In genomic region chr2:218567797-218568189, GRCh38 we compare ENCODE assay signal across 8 cellular contexts. TPM values are rescaled to one million over a fixed set of nuclear protein-coding genes. Genes with fewer than 3 reads are reported as not detected.
DNase-seq lines count a peak whose midpoint lies in the region; ATAC-seq, FAIRE-seq and TF ChIP-seq lines count a peak whose summit lies in the region.

No MANE protein-coding gene starts in this region.

- H3K79me2 ChIP-seq in SU-DHL-6 (ENCODE audit: insufficient read depth, low read length), result peaks cover 89% of the 10 kb centered on the region
- peaks cover 83% of the 10 kb centered on the region for H3K79me2 ChIP-seq in neural cell (replicated peaks; ENCODE audit: insufficient read depth, low read length)

- H3K27ac Mint-ChIP-seq in endothelial cell (ENCODE audit: unreplicated experiment), result peak overlapping the region; percentile 97

- peak overlapping the region; percentile 97 for H3K4me3 Mint-ChIP-seq in endothelial cell (ENCODE audit: unreplicated experiment)

- peaks cover 19% of the 10 kb centered on the region for H3K36me3 Mint-ChIP-seq in endothelial cell (ENCODE audit: low read depth, unreplicated experiment)

- peak overlapping the region; percentile 91 for H3K9ac ChIP-seq in BLaER1
- peak overlapping the region; percentile 97 for H3K9ac ChIP-seq in SU-DHL-6 (ENCODE audit: low read length)
- peak overlapping the region; percentile 83 for H3K9ac ChIP-seq in neural cell (ENCODE audit: low read length)

- H3K36me3 ChIP-seq in BLaER1 (peaks cover 48% of the 10 kb centered on the region), SU-DHL-6 (ENCODE audit: low read length) (peaks cover 13% of the 10 kb centered on the region), neural cell (ENCODE audit: insufficient read depth, low read length) (no peaks in the 10 kb centered on the region)

- no peak for FAIRE-seq in frontal cortex (lab: Jason Lieb, UNC)

- ATAC-seq in GM18870 (IDR thresholded peaks at IDR 0.05; ENCODE audit: unreplicated experiment) (peak; percentile 34), HG03097 (IDR thresholded peaks at IDR 0.05; ENCODE audit: low FRiP score, unreplicated experiment) (peak; percentile 39)

- peaks cover 43% of the 10 kb centered on the region for H3K4me1 ChIP-seq in BLaER1

- H3K4me1 Mint-ChIP-seq in endothelial cell (ENCODE audit: unreplicated experiment), result peaks cover 27% of the 10 kb centered on the region

- H3K9me3 ChIP-seq in BLaER1 (no peaks in the 10 kb centered on the region), SU-DHL-6 (ENCODE audit: insufficient read depth, low read length) (no peaks in the 10 kb centered on the region), neural cell (ENCODE audit: low read length) (no peaks in the 10 kb centered on the region)

- TF ChIP-seq EP300 in neural cell (conservative IDR thresholded peaks at IDR 0.05; ENCODE audit: poor library complexity, severe bottlenecking), result no peak

- no peaks in the 10 kb centered on the region for H3K27me3 ChIP-seq in BLaER1
- H3K27me3 ChIP-seq in SU-DHL-6 (ENCODE audit: low read length), result no peaks in the 10 kb centered on the region
- no peaks in the 10 kb centered on the region for H3K27me3 ChIP-seq in neural cell (ENCODE audit: insufficient read depth, low read depth, low read length)

- H2AFZ ChIP-seq in SU-DHL-6 (ENCODE audit: low read depth, low read length, severe bottlenecking), result peak overlapping the region; percentile 30
- peak overlapping the region; percentile 88 for H2AFZ ChIP-seq in neural cell (ENCODE audit: low read depth, low read length)

- H3K27ac ChIP-seq in BLaER1 (peak overlapping the region; percentile 87), SU-DHL-6 (ENCODE audit: low read depth, low read length) (peak overlapping the region; percentile 57), neural cell (ENCODE audit: low read length) (peak overlapping the region; percentile 89)

- no peak for TF ChIP-seq RAD21 in neural cell (conservative IDR thresholded peaks at IDR 0.05)

- no peaks in the 10 kb centered on the region for H3K9me3 Mint-ChIP-seq in endothelial cell (ENCODE audit: unreplicated experiment)

- H4K20me1 ChIP-seq in BLaER1, result peaks cover 73% of the 10 kb centered on the region
- no peaks in the 10 kb centered on the region; the same call in 1 of the 2 replicates for H4K20me1 ChIP-seq in SU-DHL-6 (ENCODE audit: low read depth, low read length)
- H4K20me1 ChIP-seq in neural cell (ENCODE audit: insufficient read depth), result no peaks in the 10 kb centered on the region

- DNase-seq in endothelial cell (ENCODE audit: low spot score), result no peak
- no peak for DNase-seq in medulla oblongata (ENCODE audit: extremely low spot score)
- DNase-seq in frontal cortex (ENCODE audit: low spot score in 2 of 2), result no peak

- H3F3A ChIP-seq in SU-DHL-6 (ENCODE audit: insufficient read depth) (peaks cover 4% of the 10 kb centered on the region; the same call in 1 of the 2 replicates), neural cell (ENCODE audit: insufficient read depth, low read length, poor library complexity, severe bottlenecking) (no peaks in the 10 kb centered on the region)

- H3K4me2 ChIP-seq in BLaER1 (peak overlapping the region; percentile 90), SU-DHL-6 (ENCODE audit: low read depth, low read length, poor library complexity, severe bottlenecking) (peak overlapping the region; percentile 86), neural cell (ENCODE audit: low read length) (peak overlapping the region; percentile 93)

- peaks cover 11% of the 10 kb centered on the region for H3K27me3 Mint-ChIP-seq in endothelial cell (ENCODE audit: unreplicated experiment)

- no peak for TF ChIP-seq CTCF in SU-DHL-6 (IDR thresholded peaks at IDR 0.05; ENCODE audit: insufficient read depth, low read length, poor library complexity, severe bottlenecking)
- TF ChIP-seq CTCF in endothelial cell (IDR thresholded peaks at IDR 0.05; ENCODE audit: unreplicated experiment), result no peak
- no peak for TF ChIP-seq CTCF in neural cell (IDR thresholded peaks at IDR 0.05; ENCODE audit: poor library complexity, severe bottlenecking)

- H3K4me3 ChIP-seq in BLaER1, result peak overlapping the region; percentile 94
- H3K4me3 ChIP-seq in SU-DHL-6 (ENCODE audit: insufficient read depth, low read length, poor library complexity, severe bottlenecking), result peak overlapping the region; percentile 75
- peak overlapping the region; percentile 67 for H3K4me3 ChIP-seq in neural cell (ENCODE audit: low read length)

- H3K9me2 ChIP-seq in SU-DHL-6 (replicated peaks; ENCODE audit: insufficient read depth, low read length) (no peaks in the 10 kb centered on the region), neural cell (ENCODE audit: insufficient read depth, low read length) (no peaks in the 10 kb centered on the region)

TF ChIP-seq in neural cell, 6 proteins besides CTCF, POLR2A, EP300 and RAD21:
- TF ChIP-seq EZH2 (IDR thresholded peaks at IDR 0.05; ENCODE audit: borderline replicate concordance, insufficient read depth, low read length, poor library complexity, severe bottlenecking), result no peak
- TF ChIP-seq TAF1 (IDR thresholded peaks at IDR 0.05; ENCODE audit: low read depth), result no peak
- TF ChIP-seq MXI1 (conservative IDR thresholded peaks at IDR 0.05; ENCODE audit: poor library complexity, severe bottlenecking), result no peak
- TF ChIP-seq, protein P1, sequence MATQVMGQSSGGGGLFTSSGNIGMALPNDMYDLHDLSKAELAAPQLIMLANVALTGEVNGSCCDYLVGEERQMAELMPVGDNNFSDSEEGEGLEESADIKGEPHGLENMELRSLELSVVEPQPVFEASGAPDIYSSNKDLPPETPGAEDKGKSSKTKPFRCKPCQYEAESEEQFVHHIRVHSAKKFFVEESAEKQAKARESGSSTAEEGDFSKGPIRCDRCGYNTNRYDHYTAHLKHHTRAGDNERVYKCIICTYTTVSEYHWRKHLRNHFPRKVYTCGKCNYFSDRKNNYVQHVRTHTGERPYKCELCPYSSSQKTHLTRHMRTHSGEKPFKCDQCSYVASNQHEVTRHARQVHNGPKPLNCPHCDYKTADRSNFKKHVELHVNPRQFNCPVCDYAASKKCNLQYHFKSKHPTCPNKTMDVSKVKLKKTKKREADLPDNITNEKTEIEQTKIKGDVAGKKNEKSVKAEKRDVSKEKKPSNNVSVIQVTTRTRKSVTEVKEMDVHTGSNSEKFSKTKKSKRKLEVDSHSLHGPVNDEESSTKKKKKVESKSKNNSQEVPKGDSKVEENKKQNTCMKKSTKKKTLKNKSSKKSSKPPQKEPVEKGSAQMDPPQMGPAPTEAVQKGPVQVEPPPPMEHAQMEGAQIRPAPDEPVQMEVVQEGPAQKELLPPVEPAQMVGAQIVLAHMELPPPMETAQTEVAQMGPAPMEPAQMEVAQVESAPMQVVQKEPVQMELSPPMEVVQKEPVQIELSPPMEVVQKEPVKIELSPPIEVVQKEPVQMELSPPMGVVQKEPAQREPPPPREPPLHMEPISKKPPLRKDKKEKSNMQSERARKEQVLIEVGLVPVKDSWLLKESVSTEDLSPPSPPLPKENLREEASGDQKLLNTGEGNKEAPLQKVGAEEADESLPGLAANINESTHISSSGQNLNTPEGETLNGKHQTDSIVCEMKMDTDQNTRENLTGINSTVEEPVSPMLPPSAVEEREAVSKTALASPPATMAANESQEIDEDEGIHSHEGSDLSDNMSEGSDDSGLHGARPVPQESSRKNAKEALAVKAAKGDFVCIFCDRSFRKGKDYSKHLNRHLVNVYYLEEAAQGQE (IDR thresholded peaks at IDR 0.05; ENCODE audit: borderline replicate concordance), result no peak
- no peak for TF ChIP-seq POLR2AphosphoS5 (IDR thresholded peaks at IDR 0.05)
- no peak for TF ChIP-seq SMC3 (conservative IDR thresholded peaks at IDR 0.05; ENCODE audit: poor library complexity)

RNA-seq across cellular contexts. Expression of gene USP37, which starts 0.4 kb away (rescaled TPM):
- 16.1 TPM for total RNA-seq in endothelial cell (ENCODE audit: unreplicated experiment)
- 16.5 and 20.2 TPM in 2 replicates for polyA plus RNA-seq in neural cell
- polyA minus RNA-seq in neural cell, result 54.3 and 59.6 TPM in 2 replicates
- 34.6 TPM for total RNA-seq in frontal cortex

RNA-seq across cellular contexts. Expression of gene CNOT9, which starts 0.8 kb away (rescaled TPM):
- total RNA-seq in endothelial cell (ENCODE audit: unreplicated experiment) (56.1 TPM), frontal cortex (47.3 TPM)
- 72.1 and 94.7 TPM in 2 replicates for polyA plus RNA-seq in neural cell
- 93.7 and 107 TPM in 2 replicates for polyA minus RNA-seq in neural cell

RNA-seq across cellular contexts. Expression of gene PLCD4, which starts 39.9 kb away (rescaled TPM):
- total RNA-seq in endothelial cell (ENCODE audit: unreplicated experiment), result 90.2 TPM
- 4.9 and 9.3 TPM in 2 replicates for polyA plus RNA-seq in neural cell
- 1.2 and 2.3 TPM in 2 replicates for polyA minus RNA-seq in neural cell
- 1.2 TPM for total RNA-seq in frontal cortex

Comparison
In these comparisons a context has a peak if more than half of its experiments do, and no peak if none do; other contexts are left out.
1. RNA of gene PLCD4, which starts 39.9 kb away (total RNA-seq): 90.2 TPM in endothelial cell (single experiment); 1.2 TPM in frontal cortex (single experiment); every median in the first group is over 10 times any median in the second.
2. Peak in every context shown above with its lines, with median percentiles within 50 percentile points of each other: H3K27ac ChIP-seq, H3K4me2 ChIP-seq, H3K4me3 ChIP-seq and H3K9ac ChIP-seq.